ENCODE assay signal across 8 cellular contexts in the genomic region with DNA sequence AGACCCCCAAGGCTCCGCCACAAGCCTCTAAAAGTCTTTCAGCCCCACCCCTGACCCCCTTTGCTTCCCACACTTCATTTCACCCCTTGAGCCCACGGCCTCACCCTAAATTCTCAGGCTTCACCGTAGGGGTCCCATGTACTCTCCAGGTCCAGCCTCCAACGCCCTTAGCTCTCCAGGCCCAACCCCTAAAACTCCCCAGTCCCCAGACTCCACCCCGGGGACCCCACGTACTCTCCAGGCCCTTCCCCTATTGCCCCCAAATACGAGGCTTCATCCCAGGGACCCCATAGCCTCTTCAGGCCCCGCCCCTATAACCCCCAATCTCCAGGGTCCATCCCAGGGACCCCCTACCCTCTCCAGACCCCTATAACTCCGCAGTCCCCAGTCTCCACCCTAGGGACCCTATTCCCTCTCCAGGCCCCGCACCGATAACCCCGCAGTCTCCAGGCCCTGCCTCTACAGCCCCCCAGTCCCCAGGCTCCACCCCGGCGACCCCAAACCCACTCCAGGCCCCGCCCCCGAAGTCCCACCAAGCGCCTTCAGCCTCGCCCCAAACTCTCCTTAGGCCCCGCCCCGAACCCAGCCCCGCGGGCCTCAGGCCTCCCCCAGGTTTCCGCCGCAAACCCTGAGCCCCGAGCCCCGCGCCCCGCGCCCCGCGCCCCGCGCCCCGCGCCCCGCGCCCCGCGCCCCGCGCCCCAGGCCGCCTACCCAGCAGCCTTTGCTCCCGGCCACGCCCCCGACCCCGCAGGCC. TPM values are rescaled to one million over a fixed set of nuclear protein-coding genes. Genes with fewer than 3 reads are reported as not detected.
A peak's percentile ranks its signal among the peaks of the same experiment; 100 is the strongest.
DNase-seq lines count a peak whose midpoint lies in the region; ATAC-seq and TF ChIP-seq lines count a peak whose summit lies in the region.

No MANE protein-coding gene starts in this region.

- 4 to 10% (median 5%) methylated on average over 10 to 45 of the region's 46 CpGs for WGBS in adrenal gland, 4 donors

- peaks cover 13% of the 10 kb centered on the region for H3K36me3 Mint-ChIP-seq in activated naive CD4-positive, alpha-beta T cell treated with anti-CD3 and anti-CD28 coated beads for 36 hours (ENCODE audit: low read depth)
- peaks cover 14% of the 10 kb centered on the region for H3K36me3 Mint-ChIP-seq in stimulated activated naive CD8-positive, alpha-beta T cell treated with anti-CD3 and anti-CD28 coated beads, Interleukin-15, Interleukin-2, amounts not matched to agents 100 ng/mL and 50 ng/mL, for 24 hours (ENCODE audit: low read depth)

- H3K27ac Mint-ChIP-seq in activated naive CD4-positive, alpha-beta T cell treated with anti-CD3 and anti-CD28 coated beads for 36 hours: peak overlapping the region; percentile 79
- peak overlapping the region; percentile 83 for H3K27ac Mint-ChIP-seq in stimulated activated naive CD8-positive, alpha-beta T cell treated with anti-CD3 and anti-CD28 coated beads, Interleukin-15, Interleukin-2, amounts not matched to agents 100 ng/mL and 50 ng/mL, for 24 hours

- TF ChIP-seq POLR2A in adrenal gland (IDR thresholded peaks at IDR 0.05): no peak

- peaks cover 0 to 21% of the 10 kb centered on the region in 2 donors for H3K36me3 ChIP-seq in adrenal gland (replicated peaks in 1 of 2)

- in situ Hi-C loops in KBM-7 (cut with MboI; ENCODE audit: low pct_unique_long_range_greater_than_20kb, low sequenced_read_pairs): no loop called here

- CTCF ChIA-PET in activated naive CD4-positive, alpha-beta T cell treated with anti-CD3 and anti-CD28 coated beads for 36 hours (lab: Charles Lee): interaction anchor here (0.6 to 1.1 kb wide), 3 partner anchors 29 to 139 kb away, joined by 3 to 5 read pairs (median 3); partner anchors contain the start of gene WDR18

- H3K4me3 ChIP-seq in adrenal gland: peak overlapping the region; percentile 52 to 99 (median 77)
- H3K4me3 ChIP-seq in iPS-18c (ENCODE audit: insufficient read depth, low read depth, low read length): peak overlapping the region; percentile 83

- H3K9me3 Mint-ChIP-seq in activated naive CD4-positive, alpha-beta T cell treated with anti-CD3 and anti-CD28 coated beads for 36 hours: no peaks in the 10 kb centered on the region
- no peaks in the 10 kb centered on the region for H3K9me3 Mint-ChIP-seq in stimulated activated naive CD8-positive, alpha-beta T cell treated with anti-CD3 and anti-CD28 coated beads, Interleukin-15, Interleukin-2, amounts not matched to agents 100 ng/mL and 50 ng/mL, for 24 hours

- H3K27ac ChIP-seq in adrenal gland: peak overlapping the region; percentile 55 to 91 (median 87)

- H3K4me1 ChIP-seq in adrenal gland (replicated peaks in 1 of 2): peaks cover 6 to 8% of the 10 kb centered on the region in 2 donors

- peak overlapping the region; percentile 82 for H3K4me3 Mint-ChIP-seq in activated naive CD4-positive, alpha-beta T cell treated with anti-CD3 and anti-CD28 coated beads for 36 hours
- peak overlapping the region; percentile 79 for H3K4me3 Mint-ChIP-seq in stimulated activated naive CD8-positive, alpha-beta T cell treated with anti-CD3 and anti-CD28 coated beads, Interleukin-15, Interleukin-2, amounts not matched to agents 100 ng/mL and 50 ng/mL, for 24 hours

- H3K27me3 ChIP-seq in adrenal gland: no peaks in the 10 kb centered on the region

- H3K27me3 Mint-ChIP-seq in activated naive CD4-positive, alpha-beta T cell treated with anti-CD3 and anti-CD28 coated beads for 36 hours (ENCODE audit: low read depth): no peaks in the 10 kb centered on the region
- no peaks in the 10 kb centered on the region for H3K27me3 Mint-ChIP-seq in stimulated activated naive CD8-positive, alpha-beta T cell treated with anti-CD3 and anti-CD28 coated beads, Interleukin-15, Interleukin-2, amounts not matched to agents 100 ng/mL and 50 ng/mL, for 24 hours

- no peaks in the 10 kb centered on the region for H3K9me3 ChIP-seq in adrenal gland (replicated peaks in 1 of 3)
- H3K9me3 ChIP-seq in iPS-18c (ENCODE audit: control insufficient read depth, insufficient read depth, low read length): no peaks in the 10 kb centered on the region

- ATAC-seq in HG03354 (IDR thresholded peaks at IDR 0.05; ENCODE audit: poor library complexity, severe bottlenecking, unreplicated experiment): peak; percentile 42

- DNase-seq in activated naive CD4-positive, alpha-beta T cell treated with anti-CD3 and anti-CD28 coated beads for 36 hours: peak; percentile 37
- DNase-seq in activated naive CD4-positive, alpha-beta T cell (lab: John Stamatoyannopoulos, UW): no peak
- DNase-seq in adrenal gland: no peak
- DNase-seq in NCI-H2196 treated with DMSO at 0.1 percent for 48 hours (lab: John Stamatoyannopoulos, UW; ENCODE audit: unreplicated experiment): no peak
- DNase-seq in KBM-7: no peak

- peaks cover 14% of the 10 kb centered on the region for H3K4me1 Mint-ChIP-seq in activated naive CD4-positive, alpha-beta T cell treated with anti-CD3 and anti-CD28 coated beads for 36 hours (ENCODE audit: low read depth)
- H3K4me1 Mint-ChIP-seq in stimulated activated naive CD8-positive, alpha-beta T cell treated with anti-CD3 and anti-CD28 coated beads, Interleukin-15, Interleukin-2, amounts not matched to agents 100 ng/mL and 50 ng/mL, for 24 hours (ENCODE audit: low read depth): peaks cover 15% of the 10 kb centered on the region

- intact Hi-C loops in activated naive CD4-positive, alpha-beta T cell treated with anti-CD3 and anti-CD28 coated beads for 36 hours (cut with micrococcal nuclease): no loop called here
- intact Hi-C loops in adrenal gland (cut with DNase I): no loop called here

- TF ChIP-seq CTCF in adrenal gland (IDR thresholded peaks at IDR 0.05): no peak

RNA-seq across cellular contexts. Expression of gene MED16, which starts 0.6 kb away (rescaled TPM):
- total RNA-seq in activated naive CD4-positive, alpha-beta T cell treated with anti-CD3 and anti-CD28 coated beads for 36 hours: 10 to 100 TPM; 61.3 to 68.1 TPM
- 100 to 1,000 TPM in 1 of 8 donors, 10 to 100 TPM in 7; 46.1 to 101 (median 62.6) TPM for total RNA-seq in adrenal gland
- polyA plus RNA-seq in adrenal gland: 100 to 1,000 TPM in 2 of 3 donors, 1 to 10 TPM in 1; 5.3 to 139 (median 127) TPM

RNA-seq across cellular contexts. Expression of gene RNU6-9, which starts 0.9 kb away (rescaled TPM):
- not detected for total RNA-seq in activated naive CD4-positive, alpha-beta T cell treated with anti-CD3 and anti-CD28 coated beads for 36 hours
- not detected for total RNA-seq in adrenal gland
- polyA plus RNA-seq in adrenal gland: not detected

RNA-seq across cellular contexts. Expression of gene R3HDM4, which starts 20.6 kb away (rescaled TPM):
- total RNA-seq in activated naive CD4-positive, alpha-beta T cell treated with anti-CD3 and anti-CD28 coated beads for 36 hours: 100 to 1,000 TPM; 111 to 120 TPM
- total RNA-seq in adrenal gland: 10 to 100 TPM in 7 of 8 donors, 1 to 10 TPM in 1; 8.9 to 40.5 (median 29.6) TPM
- polyA plus RNA-seq in adrenal gland: 10 to 100 TPM; 19.8 to 59.5 (median 57.7) TPM

RNA-seq across cellular contexts. Expression of gene KISS1R, which starts 24.7 kb away (rescaled TPM):
- 1 to 10 TPM; 5.3 to 6.6 TPM for total RNA-seq in activated naive CD4-positive, alpha-beta T cell treated with anti-CD3 and anti-CD28 coated beads for 36 hours
- under 1 TPM in 1 of 8 donors, not detected in 7; 0.25 TPM for total RNA-seq in adrenal gland
- polyA plus RNA-seq in adrenal gland: not detected

RNA-seq across cellular contexts. Expression of gene CFD, which starts 33.0 kb away (rescaled TPM):
- under 1 TPM; 0.17 to 0.25 TPM for total RNA-seq in activated naive CD4-positive, alpha-beta T cell treated with anti-CD3 and anti-CD28 coated beads for 36 hours
- 100 to 1,000 TPM in 3 of 8 donors, 10 to 100 TPM in 5; 15.8 to 176 (median 69.2) TPM for total RNA-seq in adrenal gland
- 100 to 1,000 TPM in 1 of 3 donors, 10 to 100 TPM in 1, under 1 TPM in 1; 0.92 to 466 (median 47.8) TPM for polyA plus RNA-seq in adrenal gland
